ENCODE assay signal across 13 cellular contexts in the genomic region with DNA sequence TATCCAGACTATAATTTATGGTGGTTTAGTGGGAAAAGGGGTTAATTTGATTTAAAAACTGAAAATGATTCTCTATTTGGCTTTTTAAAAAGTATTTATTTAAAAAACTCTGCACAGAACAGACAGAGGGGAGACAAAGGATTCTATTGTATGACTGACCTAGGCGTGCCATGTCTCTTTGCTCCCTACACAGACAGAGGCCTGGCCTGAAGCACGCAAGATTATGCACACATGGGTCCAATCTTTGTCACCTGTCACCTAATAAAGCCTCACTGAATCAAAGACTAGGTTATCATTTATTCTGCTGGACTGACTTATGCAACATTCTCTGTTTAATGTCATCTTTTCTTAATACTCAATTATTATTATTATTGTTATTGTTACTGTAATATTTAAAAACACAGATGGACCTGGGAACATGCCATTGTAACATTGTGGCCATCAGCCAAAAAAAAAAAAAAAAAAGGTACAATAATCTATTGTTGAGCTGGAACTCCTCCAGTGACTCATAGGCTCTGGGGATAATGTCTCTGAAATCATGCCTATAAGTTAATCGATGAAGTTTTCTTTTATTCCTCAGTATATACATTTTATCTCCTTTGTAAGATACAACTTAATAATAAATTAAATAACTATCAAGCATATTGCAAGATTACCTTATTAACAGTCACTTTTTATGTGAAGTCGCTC.
DNase-seq lines count a peak whose midpoint lies in the region; ATAC-seq and TF ChIP-seq lines count a peak whose summit lies in the region.
"Had no signal": no experiment of that assay in that cellular context is flagged by ENCODE, and none has a peak within 500 bp of the region (broad histone marks: within the 10 kb centered on the region; RNA-seq: fewer than 3 reads in every experiment).

No MANE protein-coding gene starts in this region.

- no peaks in the 10 kb centered on the region for H4K20me1 ChIP-seq in mammary epithelial cell (ENCODE audit: insufficient read depth, low read length)

- no peaks in the 10 kb centered on the region for H3K27me3 Mint-ChIP-seq in activated CD4-positive, alpha-beta T cell treated with anti-CD3 and anti-CD28 coated beads, Interleukin-2, amount 10 ng/mL, durations not matched to agents 24 days and 14 days
- H3K27me3 Mint-ChIP-seq in natural killer cell treated with Interleukin-12 subunit alpha and Interleukin-12 subunit beta and Interleukin-15 and Interleukin-18, amount 100 ng/mL, for 72 hours, result no peaks in the 10 kb centered on the region

- in situ Hi-C loops in mammary epithelial cell (cut with MboI; ENCODE audit: low sequenced_read_pairs in 2 of 2), result no loop called here

- peaks cover 7% of the 10 kb centered on the region for H3K36me3 Mint-ChIP-seq in activated CD4-positive, alpha-beta T cell treated with anti-CD3 and anti-CD28 coated beads, Interleukin-2, amount 10 ng/mL, durations not matched to agents 24 days and 14 days (ENCODE audit: low read depth)
- no peaks in the 10 kb centered on the region for H3K36me3 Mint-ChIP-seq in natural killer cell treated with Interleukin-12 subunit alpha and Interleukin-12 subunit beta and Interleukin-15 and Interleukin-18, amount 100 ng/mL, for 72 hours

- 30% methylated on average over 4 of the region's 4 CpGs for WGBS in mammary epithelial cell (ENCODE audit: low coverage, missing lambda C conversion rate)

- intact Hi-C loops in activated CD4-positive, alpha-beta T cell treated with anti-CD3 and anti-CD28 coated beads, Interleukin-2, amount 10 ng/mL, durations not matched to agents 24 days and 14 days (cut with micrococcal nuclease), result no loop called here
- intact Hi-C loops in mammary epithelial cell (cut with micrococcal nuclease), result loop anchor here (5.0 kb wide), 1 partner anchor 1125 kb away; the partner anchor contains the start of gene SETD4

- ATAC-seq in natural killer cell treated with Interleukin-12 subunit alpha and Interleukin-12 subunit beta and Interleukin-15 and Interleukin-18, amount 100 ng/mL, for 72 hours, result no peak
- no peak for ATAC-seq in HG02938 (IDR thresholded peaks at IDR 0.05; ENCODE audit: unreplicated experiment)
- ATAC-seq in HG03159 (IDR thresholded peaks at IDR 0.05; ENCODE audit: unreplicated experiment), result no peak
- ATAC-seq: gastrocnemius medialis had no signal

- H3K4me1 ChIP-seq in mammary epithelial cell (ENCODE audit: insufficient read depth, low read length), result peaks cover 58% of the 10 kb centered on the region
- H3K4me1 ChIP-seq: gastrocnemius medialis had no signal

- H3K9me3 ChIP-seq in mammary epithelial cell (replicated peaks; ENCODE audit: insufficient read depth, low read length), result no peaks in the 10 kb centered on the region
- H3K9me3 ChIP-seq: gastrocnemius medialis, Peyer's patch had no signal

- BruUV-seq in mammary epithelial cell (replicated peaks; lab: Mats Ljungman, UMichigan), result no TSS peak

- H3K4me3 ChIP-seq in mammary epithelial cell (replicated peaks in 1 of 3; ENCODE audit: insufficient read depth in 1 of 3, low read depth in 2 of 3, low read length in 3 of 3), result no peak overlapping the region
- H3K4me3 ChIP-seq: gastrocnemius medialis, Peyer's patch had no signal

- no peaks in the 10 kb centered on the region for H3K36me3 ChIP-seq in mammary epithelial cell (ENCODE audit: insufficient read depth, low read length)
- H3K36me3 ChIP-seq: gastrocnemius medialis, Peyer's patch had no signal

- DNase-seq in activated CD4-positive, alpha-beta T cell treated with anti-CD3 and anti-CD28 coated beads, Interleukin-2, amount 10 ng/mL, durations not matched to agents 24 days and 14 days, result no peak
- no peak for DNase-seq in activated CD4-positive, alpha-beta T cell treated with anti-CD3 and anti-CD28 coated beads, Interleukin-2, amount 50 U/mL, for 48 hours
- DNase-seq in NCI-H748 (lab: John Stamatoyannopoulos, UW; ENCODE audit: unreplicated experiment), result peak; percentile 74
- peak; percentile 39 for DNase-seq in mammary epithelial cell
- no peak for DNase-seq in natural killer cell treated with Interleukin-12 subunit alpha and Interleukin-12 subunit beta and Interleukin-15 and Interleukin-18, amount 100 ng/mL, for 72 hours (ENCODE audit: low spot score)
- no peak for DNase-seq in LoVo (ENCODE audit: low spot score)
- DNase-seq: ACHN, gastrocnemius medialis, Peyer's patch had no signal

- CTCF ChIA-PET in mammary epithelial cell (lab: Charles Lee; ENCODE audit: low non-redundant PET), result no interaction called here

- H3K9ac ChIP-seq in mammary epithelial cell (ENCODE audit: insufficient read depth, low read length), result no peak overlapping the region
- H3K9ac ChIP-seq: KMS-11 had no signal

- H3K9me3 Mint-ChIP-seq in activated CD4-positive, alpha-beta T cell treated with anti-CD3 and anti-CD28 coated beads, Interleukin-2, amount 10 ng/mL, durations not matched to agents 24 days and 14 days, result no peaks in the 10 kb centered on the region
- H3K9me3 Mint-ChIP-seq in natural killer cell treated with Interleukin-12 subunit alpha and Interleukin-12 subunit beta and Interleukin-15 and Interleukin-18, amount 100 ng/mL, for 72 hours, result no peaks in the 10 kb centered on the region

- H3K4me1 Mint-ChIP-seq in activated CD4-positive, alpha-beta T cell treated with anti-CD3 and anti-CD28 coated beads, Interleukin-2, amount 10 ng/mL, durations not matched to agents 24 days and 14 days, result peaks cover 79% of the 10 kb centered on the region
- peaks cover 57 to 73% of the 10 kb centered on the region in 2 donors for H3K4me1 Mint-ChIP-seq in natural killer cell treated with Interleukin-12 subunit alpha and Interleukin-12 subunit beta and Interleukin-15 and Interleukin-18, amount 100 ng/mL, for 72 hours (ENCODE audit: low read depth in 2 of 2)

- TF ChIP-seq CTCF in mammary epithelial cell (conservative IDR thresholded peaks at IDR 0.05 in 1 of 2, IDR thresholded peaks at IDR 0.05 in 1 of 2; ENCODE audit: extremely low read depth in 1 of 2, insufficient read depth in 1 of 2, low read depth in 1 of 2, low read length in 2 of 2), result no peak

- H3K27ac ChIP-seq in mammary epithelial cell (ENCODE audit: insufficient read depth, low read depth, low read length), result peak overlapping the region; percentile 53
- H3K27ac ChIP-seq: gastrocnemius medialis, KMS-11, Peyer's patch, VCaP had no signal

- no peaks in the 10 kb centered on the region for H3K79me2 ChIP-seq in mammary epithelial cell (ENCODE audit: insufficient read depth, low read length)

- H3K27ac Mint-ChIP-seq in activated CD4-positive, alpha-beta T cell treated with anti-CD3 and anti-CD28 coated beads, Interleukin-2, amount 10 ng/mL, durations not matched to agents 24 days and 14 days, result peak overlapping the region; percentile 57
- peak overlapping the region; percentile 94 to 99 for H3K27ac Mint-ChIP-seq in natural killer cell treated with Interleukin-12 subunit alpha and Interleukin-12 subunit beta and Interleukin-15 and Interleukin-18, amount 100 ng/mL, for 72 hours

- peak overlapping the region; percentile 53 for H3K4me2 ChIP-seq in mammary epithelial cell (ENCODE audit: insufficient read depth, low read depth, low read length)
- H3K4me2 ChIP-seq: KMS-11 had no signal

- dilution Hi-C loops in mammary epithelial cell (cut with HindIII; ENCODE audit: low sequenced_read_pairs), result no loop called here

- H3K27me3 ChIP-seq in mammary epithelial cell (ENCODE audit: insufficient read depth, low read length), result no peaks in the 10 kb centered on the region
- H3K27me3 ChIP-seq: gastrocnemius medialis, Peyer's patch had no signal

- H2AFZ ChIP-seq in mammary epithelial cell (ENCODE audit: low read depth, low read length), result no peak overlapping the region

- peak overlapping the region; percentile 70 for H3K4me3 Mint-ChIP-seq in activated CD4-positive, alpha-beta T cell treated with anti-CD3 and anti-CD28 coated beads, Interleukin-2, amount 10 ng/mL, durations not matched to agents 24 days and 14 days
- H3K4me3 Mint-ChIP-seq in natural killer cell treated with Interleukin-12 subunit alpha and Interleukin-12 subunit beta and Interleukin-15 and Interleukin-18, amount 100 ng/mL, for 72 hours, result peak overlapping the region; percentile 57

Comparison
In these comparisons a context has a peak if more than half of its experiments do, and no peak if none do; other contexts are left out.
1. DNase-seq: peak in NCI-H748 (single experiment) and mammary epithelial cell (single experiment); none in activated CD4-positive, alpha-beta T cell treated with anti-CD3 and anti-CD28 coated beads, Interleukin-2, amount 10 ng/mL, durations not matched to agents 24 days and 14 days (single experiment), activated CD4-positive, alpha-beta T cell treated with anti-CD3 and anti-CD28 coated beads, Interleukin-2, amount 50 U/mL, for 48 hours (0 of 2), natural killer cell treated with Interleukin-12 subunit alpha and Interleukin-12 subunit beta and Interleukin-15 and Interleukin-18, amount 100 ng/mL, for 72 hours (single experiment) and LoVo (single experiment).